ENCODE assay signal across 35 cellular contexts in genomic region chrY:8815616-8816015, GRCh38.
"Had no signal": no experiment of that assay in that cellular context is flagged by ENCODE, and none has a peak within 500 bp of the region (broad histone marks: within the 10 kb centered on the region; RNA-seq: fewer than 3 reads in every experiment).

No MANE protein-coding gene starts in this region.

- H3K27me3 ChIP-seq: MG63 had no signal

- DNase-seq: Karpas-422, Kasumi-1, MG63, MM.1S, MV-4-11, NCI-H1048, NCI-H1092, NCI-H1092 treated with DMSO at 0.1 percent for 48 hours, NCI-H1105, NCI-H1105 treated with DMSO at 0.1 percent for 48 hours, NCI-H1417, NCI-H1417 treated with DMSO at 0.1 percent for 48 hours, NCI-H1436, NCI-H1436 treated with DMSO at 0.1 percent for 48 hours, NCI-H146, NCI-H1694, NCI-H1694 treated with DMSO at 0.1 percent for 48 hours, NCI-H187, NCI-H187 treated with DMSO at 0.1 percent for 48 hours, NCI-H1930, NCI-H2029, NCI-H2029 treated with DMSO at 0.1 percent for 48 hours, NCI-H2081, NCI-H2081 treated with DMSO at 0.1 percent for 48 hours, NCI-H2107, NCI-H2171, NCI-H2171 treated with DMSO at 0.1 percent for 48 hours, NCI-H2227 treated with DMSO at 0.1 percent for 48 hours, NCI-H226, NCI-H345, NCI-H446, NCI-H446 treated with DMSO at 0.1 percent for 48 hours, NCI-H510A, NCI-H510A treated with DMSO at 0.1 percent for 48 hours, NCI-H524 had no signal

- H3K4me3 ChIP-seq: MG63 had no signal

- H3K9me3 ChIP-seq: MG63 had no signal

- H3K36me3 ChIP-seq: MG63 had no signal
